In genomic region chr2:68156419-68156818, GRCh38 we compare ENCODE assay signal across 1 cellular context.
TF ChIP-seq lines count a peak whose summit lies in the region.

No MANE protein-coding gene starts in this region.

TF ChIP-seq in IMR-90, 13 proteins besides CTCF, POLR2A, EP300 and RAD21 (continued from another document):
- TF ChIP-seq USF2 (IDR thresholded peaks at IDR 0.05; ENCODE audit: low read depth, low read length) (no peak), CEBPB (IDR thresholded peaks at IDR 0.05; ENCODE audit: low read depth, low read length) (no peak)
